Comparison of ENCODE assay signal across 8 cellular contexts in the genomic region with DNA sequence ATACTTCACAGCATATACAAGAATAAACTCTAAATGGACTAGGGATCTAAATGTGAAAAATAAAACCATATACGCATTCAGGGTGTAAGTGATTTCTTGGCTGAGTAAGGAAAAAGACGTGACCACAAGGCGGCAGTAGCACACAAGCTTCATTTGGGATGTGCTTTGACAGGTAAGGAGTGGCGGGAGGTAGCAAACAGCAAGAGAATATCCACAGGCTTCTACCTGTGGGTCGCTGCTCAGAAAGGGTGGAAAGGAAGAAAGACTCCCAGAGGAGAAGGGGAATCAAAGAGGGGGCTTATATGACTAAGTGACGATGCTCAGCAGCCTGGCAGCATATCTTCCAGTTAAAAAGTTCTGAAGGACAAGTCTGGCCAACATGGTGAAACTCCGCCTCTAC. TPM values are rescaled to one million over a fixed set of nuclear protein-coding genes. Genes with fewer than 3 reads are reported as not detected.
DNase-seq lines count a peak whose midpoint lies in the region; ATAC-seq, FAIRE-seq and TF ChIP-seq lines count a peak whose summit lies in the region.

No MANE protein-coding gene starts in this region.

- TF ChIP-seq RAD21 in GM12878 (IDR thresholded peaks at IDR 0.05; ENCODE audit: insufficient read depth, low read depth, low read length) = peak; percentile 81

- peaks cover 22% of the 10 kb centered on the region for H3K79me2 ChIP-seq in GM12878 (ENCODE audit: control insufficient read depth, insufficient read depth, low read length)

- no peaks in the 10 kb centered on the region for H3K4me1 ChIP-seq in GM12878 (ENCODE audit: control insufficient read depth, insufficient read depth, low read length)

- FAIRE-seq in GM12878 (lab: Jason Lieb, UNC) = peak; percentile 99

- no peaks in the 10 kb centered on the region for H3K27me3 ChIP-seq in GM12878 (replicated peaks in 1 of 2; ENCODE audit: control insufficient read depth in 2 of 2, insufficient read depth in 2 of 2, low read length in 1 of 2)

- H3K9ac ChIP-seq in GM12878 (ENCODE audit: control insufficient read depth, insufficient read depth, low read length) = no peak overlapping the region

- no peak overlapping the region for H2AFZ ChIP-seq in GM12878 (ENCODE audit: control insufficient read depth, low read depth, low read length)

- peak; percentile 58 for DNase-seq in NCI-H2081 treated with DMSO at 0.1 percent for 48 hours (lab: John Stamatoyannopoulos, UW)
- DNase-seq in UCSD-AML1 (lab: John Stamatoyannopoulos, UW; ENCODE audit: unreplicated experiment) = peak; percentile 62
- peak; percentile 24 for DNase-seq in GM12878 (ENCODE audit: low read depth, low spot score)
- peak; percentile 35 for DNase-seq in iPS-NIHi7 (ENCODE audit: extremely low spot score)
- peak; percentile 54 to 71 for DNase-seq in stimulated activated CD4-positive, alpha-beta T cell treated with anti-CD3 and anti-CD28 coated beads, Interleukin-15, amount 100 ng/mL, for 48 hours (ENCODE audit: low read depth in 2 of 2)

- no peak overlapping the region for H3K4me2 ChIP-seq in GM12878 (ENCODE audit: control insufficient read depth, insufficient read depth)

- no peaks in the 10 kb centered on the region for H4K20me1 ChIP-seq in GM12878 (ENCODE audit: control insufficient read depth, insufficient read depth)

- SMC1A ChIA-PET in GM12878 (lab: Charles Lee; ENCODE audit: uncharacterized antibody, unreplicated experiment) = interaction anchor here (0.6 to 1.2 kb wide), 2 partner anchors 275 to 463 kb away, joined by 3 read pairs; no protein-coding TSS in a partner anchor

- intact Hi-C loops in GM12878 (cut with micrococcal nuclease; ENCODE audit: unreplicated experiment) = loop anchor here (1.0 to 2.0 kb wide), 2 partner anchors 210 to 450 kb away; no protein-coding TSS in a partner anchor

- no peak for TF ChIP-seq EP300 in GM12878 (IDR thresholded peaks at IDR 0.05; ENCODE audit: borderline replicate concordance in 1 of 2, control insufficient read depth in 1 of 2, low read depth in 2 of 2, low read length in 2 of 2)

- in situ Hi-C loops in GM12878 (cut with MboI) = loop anchor here (5.0 kb wide), 1 partner anchor 211 kb away; no protein-coding TSS in a partner anchor

- H3K9me3 ChIP-seq in GM12878 (replicated peaks; ENCODE audit: control insufficient read depth, insufficient read depth, low read length) = peaks cover 6% of the 10 kb centered on the region; the same call in 2 of the 3 replicates

- BruUV-seq in GM12878 (replicated peaks; lab: Mats Ljungman, UMichigan) = no TSS peak

- RAD21 ChIA-PET in GM12878 (lab: Charles Lee; ENCODE audit: unreplicated experiment) = interaction anchor here (0.8 to 1.3 kb wide), 2 partner anchors 209 to 341 kb away, joined by 3 to 7 read pairs; no protein-coding TSS in a partner anchor

- POLR2A ChIA-PET in GM12878 (lab: Charles Lee) = no interaction called here

- no peak for TF ChIP-seq POLR2A in GM12878 (IDR thresholded peaks at IDR 0.05; ENCODE audit: low read depth, low read length)

- 21% methylated on average over 7 of the region's 7 CpGs for WGBS in GM12878 (ENCODE audit: insufficient coverage, insufficient replicate concordance, low lambda C conversion rate, missing lambda C conversion rate)

- peaks cover 0 to 2% of the 10 kb centered on the region in 2 experiments; a peak in 1 of 4 replicates for H3K36me3 ChIP-seq in GM12878 (ENCODE audit: control insufficient read depth in 2 of 2, insufficient read depth in 2 of 2, low read length in 1 of 2)

- H3K4me3 ChIP-seq in GM12878 = no peak overlapping the region

- H3K27ac ChIP-seq in GM12878 (ENCODE audit: control insufficient read depth, insufficient read depth) = no peak overlapping the region

- peak; percentile 71 for TF ChIP-seq CTCF in GM12872 (IDR thresholded peaks at IDR 0.05; ENCODE audit: insufficient read depth, low read depth, low read length)
- peak; percentile 61 to 70 (median 66) for TF ChIP-seq CTCF in GM12878 (IDR thresholded peaks at IDR 0.05 in 2 of 3, conservative IDR thresholded peaks at IDR 0.05 in 1 of 3; ENCODE audit: control insufficient read depth in 2 of 3, extremely low read depth in 1 of 3, insufficient read depth in 1 of 3, low read depth in 3 of 3, low read length in 3 of 3)

- ATAC-seq in GM12878 = peak; percentile 34; the same call in 2 of the 3 replicates
- ATAC-seq in GM18861 (IDR thresholded peaks at IDR 0.05; ENCODE audit: unreplicated experiment) = no peak
- ATAC-seq in HG03175 (IDR thresholded peaks at IDR 0.05; ENCODE audit: unreplicated experiment) = no peak

- CTCF ChIA-PET in GM12878 (lab: Yijun Ruan, JAX) = interaction anchor here (0.6 to 1.5 kb wide), 10 partner anchors 15 to 276 kb away, joined by 3 to 6 read pairs (median 3); no protein-coding TSS in a partner anchor

TF ChIP-seq in GM12878, 131 proteins besides CTCF, POLR2A, EP300 and RAD21 (continues in another document):
- no peak for TF ChIP-seq CEBPB (IDR thresholded peaks at IDR 0.05; ENCODE audit: borderline replicate concordance in 1 of 2, low read depth in 2 of 2, low read length in 2 of 2)
- TF ChIP-seq RELA (IDR thresholded peaks at IDR 0.05; ENCODE audit: borderline replicate concordance, partially characterized antibody) = no peak
- no peak for TF ChIP-seq STAT1 (conservative IDR thresholded peaks at IDR 0.05)
- TF ChIP-seq SREBF1 (IDR thresholded peaks at IDR 0.05; ENCODE audit: low read length) = no peak
- TF ChIP-seq YY1 (IDR thresholded peaks at IDR 0.05; ENCODE audit: low read depth, low read length) = peak; percentile 22; the same call in 1 of the 2 replicates
- TF ChIP-seq TCF3 (IDR thresholded peaks at IDR 0.05; ENCODE audit: borderline replicate concordance, insufficient read depth, low read depth, low read length) = no peak

RNA-seq across cellular contexts. Expression of gene ZNF121, which starts 2.5 kb away (rescaled TPM):
- 116 and 119 TPM in 2 replicates for total RNA-seq in GM12878 (2013; cell fraction: nucleolus; rRNA removed)
- total RNA-seq in GM12878 (2014; rRNA removed) = 55.0 and 69.4 TPM in 2 replicates
- 75.0 and 75.5 TPM in 2 replicates for total RNA-seq in GM12878 (2014; rRNA removed; fragmentation: Illumina TruSeq; extraction: Trizol)
- 44.9 and 47.1 TPM in 2 replicates for total RNA-seq in GM12878 (2021)
- 13.3 TPM for polyA plus RNA-seq in GM12878 (2011; ENCODE audit: low read depth)
- 20.0 and 28.0 TPM in 2 replicates for polyA plus RNA-seq in GM12878 (2011; rRNA removed)
- polyA plus RNA-seq in GM12878 (2011; cell fraction: cytosol; rRNA removed) = 6.6 and 9.5 TPM in 2 replicates
- polyA plus RNA-seq in GM12878 (2011; cell fraction: nucleus; rRNA removed) = 10.6 and 12.5 TPM in 2 replicates
- polyA plus RNA-seq in GM12878 (2012) = 13.4 and 16.8 TPM in 2 replicates
- polyA plus RNA-seq in GM12878 (2014; fragmentation: Illumina TruSeq; extraction: Trizol) = 18.0 and 24.6 TPM in 2 replicates
- polyA plus RNA-seq in GM12878 (2014; fragmentation: Nextera tagmentation; extraction: Ambion mirVana) = 10 to 100 TPM in 1 of 2 experiments, 1 to 10 TPM in 1; 4.8 to 14.6 TPM
- polyA plus RNA-seq in GM12878 (2014; rRNA removed) = 12.8 and 13.5 TPM in 2 replicates
- polyA plus RNA-seq in GM12878 (2016; fragmentation: Nextera tagmentation; extraction: Ambion mirVana) = 10 to 100 TPM; 14.3 to 17.4 TPM
- polyA minus RNA-seq in GM12878 (2011; rRNA and poly(A)+ RNA removed) = 35.3 and 51.1 TPM in 2 replicates
- 26.5 and 29.9 TPM in 2 replicates for polyA minus RNA-seq in GM12878 (2011; cell fraction: cytosol; rRNA and poly(A)+ RNA removed)
- 8.8 and 10.9 TPM in 2 replicates for polyA minus RNA-seq in GM12878 (2011; cell fraction: nucleus; rRNA and poly(A)+ RNA removed)

RNA-seq across cellular contexts. Expression of gene ZNF561, which starts 34.3 kb away (rescaled TPM):
- 97.5 and 99.9 TPM in 2 replicates for total RNA-seq in GM12878 (2013; cell fraction: nucleolus; rRNA removed)
- total RNA-seq in GM12878 (2014; rRNA removed) = 15.3 and 23.7 TPM in 2 replicates
- total RNA-seq in GM12878 (2014; rRNA removed; fragmentation: Illumina TruSeq; extraction: Trizol) = 23.7 and 24.0 TPM in 2 replicates
- total RNA-seq in GM12878 (2021) = 17.7 and 21.2 TPM in 2 replicates
- polyA plus RNA-seq in GM12878 (2011; ENCODE audit: low read depth) = 12.1 TPM
- 38.2 and 44.2 TPM in 2 replicates for polyA plus RNA-seq in GM12878 (2011; rRNA removed)
- polyA plus RNA-seq in GM12878 (2011; cell fraction: cytosol; rRNA removed) = 23.3 and 26.9 TPM in 2 replicates
- polyA plus RNA-seq in GM12878 (2011; cell fraction: nucleus; rRNA removed) = 44.4 and 56.0 TPM in 2 replicates
- 20.8 and 21.0 TPM in 2 replicates for polyA plus RNA-seq in GM12878 (2012)
- 25.5 and 28.0 TPM in 2 replicates for polyA plus RNA-seq in GM12878 (2014; fragmentation: Illumina TruSeq; extraction: Trizol)
- polyA plus RNA-seq in GM12878 (2014; fragmentation: Nextera tagmentation; extraction: Ambion mirVana) = 10 to 100 TPM; 12.8 to 18.8 TPM
- polyA plus RNA-seq in GM12878 (2014; rRNA removed) = 17.0 and 19.4 TPM in 2 replicates
- 10 to 100 TPM; 18.3 to 23.2 TPM for polyA plus RNA-seq in GM12878 (2016; fragmentation: Nextera tagmentation; extraction: Ambion mirVana)
- polyA minus RNA-seq in GM12878 (2011; rRNA and poly(A)+ RNA removed) = 59.7 and 79.6 TPM in 2 replicates
- 15.1 and 18.9 TPM in 2 replicates for polyA minus RNA-seq in GM12878 (2011; cell fraction: cytosol; rRNA and poly(A)+ RNA removed)
- polyA minus RNA-seq in GM12878 (2011; cell fraction: nucleus; rRNA and poly(A)+ RNA removed) = 43.5 and 57.7 TPM in 2 replicates

RNA-seq across cellular contexts. Expression of gene ZNF426, which starts 48.3 kb away (rescaled TPM):
- total RNA-seq in GM12878 (2013; cell fraction: nucleolus; rRNA removed) = 12.2 and 14.0 TPM in 2 replicates
- 7.1 and 8.6 TPM in 2 replicates for total RNA-seq in GM12878 (2014; rRNA removed)
- total RNA-seq in GM12878 (2014; rRNA removed; fragmentation: Illumina TruSeq; extraction: Trizol) = 10.0 and 10.5 TPM in 2 replicates
- total RNA-seq in GM12878 (2021) = 10.1 and 11.3 TPM in 2 replicates
- polyA plus RNA-seq in GM12878 (2011; ENCODE audit: low read depth) = 3.1 TPM
- 3.0 and 4.0 TPM in 2 replicates for polyA plus RNA-seq in GM12878 (2011; rRNA removed)
- polyA plus RNA-seq in GM12878 (2011; cell fraction: cytosol; rRNA removed) = 1.4 and 1.7 TPM in 2 replicates
- 1.9 and 2.4 TPM in 2 replicates for polyA plus RNA-seq in GM12878 (2011; cell fraction: nucleus; rRNA removed)
- polyA plus RNA-seq in GM12878 (2012) = 4.5 and 4.7 TPM in 2 replicates
- 6.3 and 6.5 TPM in 2 replicates for polyA plus RNA-seq in GM12878 (2014; fragmentation: Illumina TruSeq; extraction: Trizol)
- polyA plus RNA-seq in GM12878 (2014; fragmentation: Nextera tagmentation; extraction: Ambion mirVana) = 1 to 10 TPM; 3.5 TPM
- 3.0 and 3.8 TPM in 2 replicates for polyA plus RNA-seq in GM12878 (2014; rRNA removed)
- polyA plus RNA-seq in GM12878 (2016; fragmentation: Nextera tagmentation; extraction: Ambion mirVana) = 1 to 10 TPM; 8.3 to 9.2 TPM
- 7.1 and 12.2 TPM in 2 replicates for polyA minus RNA-seq in GM12878 (2011; rRNA and poly(A)+ RNA removed)
- polyA minus RNA-seq in GM12878 (2011; cell fraction: cytosol; rRNA and poly(A)+ RNA removed) = 2.2 and 2.7 TPM in 2 replicates
- polyA minus RNA-seq in GM12878 (2011; cell fraction: nucleus; rRNA and poly(A)+ RNA removed) = 2.4 and 3.3 TPM in 2 replicates
